Comparison of ENCODE assay signal across 10 cellular contexts in genomic region chr1:243288062-243288461, GRCh38. TPM values are rescaled to one million over a fixed set of nuclear protein-coding genes. Genes with fewer than 3 reads are reported as not detected.
DNase-seq lines count a peak whose midpoint lies in the region; TF ChIP-seq lines count a peak whose summit lies in the region.
"Had no signal": no experiment of that assay in that cellular context is flagged by ENCODE, and none has a peak within 500 bp of the region (broad histone marks: within the 10 kb centered on the region; RNA-seq: fewer than 3 reads in every experiment).

No MANE protein-coding gene starts in this region.

- peaks cover 16% of the 10 kb centered on the region for H3K4me1 ChIP-seq in PC-9 (replicated peaks; ENCODE audit: insufficient read depth)

- H3K27me3 ChIP-seq in PC-9 (ENCODE audit: insufficient read depth, low read depth), result no peaks in the 10 kb centered on the region
- H3K27me3 ChIP-seq: cardiac muscle cell had no signal

- POLR2A ChIA-PET in activated CD4-positive, alpha-beta T cell treated with anti-CD3 and anti-CD28 coated beads, Interleukin-2, amount 10 ng/mL, durations not matched to agents 7 days and 5 days (lab: Charles Lee), result interaction anchor here (0.6 kb wide), 1 partner anchor 9 kb away, joined by 3 read pairs; no protein-coding TSS in a partner anchor
- POLR2A ChIA-PET in PC-9 (lab: Charles Lee; ENCODE audit: unreplicated experiment), result no interaction called here

- H3K36me3 ChIP-seq in PC-9 (ENCODE audit: low read depth), result peaks cover 9% of the 10 kb centered on the region

- H3K27ac ChIP-seq in PC-9 (peak overlapping the region; percentile 60), skin epidermis (peak overlapping the region in 16 of 21 experiments; percentile 4 to 83 (median 40))
- H3K27ac ChIP-seq: cardiac muscle cell, left ventricle myocardium inferior had no signal

- no peaks in the 10 kb centered on the region for H3K9me2 ChIP-seq in PC-9 (ENCODE audit: insufficient read depth)

- intact Hi-C loops in PC-9 (cut with micrococcal nuclease; ENCODE audit: unreplicated experiment), result no loop called here
- intact Hi-C loops in dendritic cell treated with granulocyte-macrophage colony-stimulating factor and Interleukin-4, amounts not matched to agents 40 ng/mL and 50 ng/mL, for 4 days (cut with micrococcal nuclease), result loop anchor here (5.0 kb wide), 1 partner anchor 34 kb away; no protein-coding TSS in a partner anchor

- TF ChIP-seq CTCF in PC-9 (conservative IDR thresholded peaks at IDR 0.05), result no peak

- no peaks in the 10 kb centered on the region for H3F3A ChIP-seq in PC-9 (ENCODE audit: insufficient read depth, low read depth)

- BruUV-seq in PC-9 (replicated peaks; lab: Mats Ljungman, UMichigan), result no TSS peak

- H3K79me2 ChIP-seq in PC-9 (ENCODE audit: low read depth), result no peaks in the 10 kb centered on the region

- H3K4me2 ChIP-seq in PC-9, result peak overlapping the region; percentile 14; the same call in 1 of the 2 replicates

- no peaks in the 10 kb centered on the region for H3K27me3 Mint-ChIP-seq in activated CD4-positive, alpha-beta T cell treated with anti-CD3 and anti-CD28 coated beads, Interleukin-2, amount 10 ng/mL, durations not matched to agents 7 days and 5 days
- no peaks in the 10 kb centered on the region for H3K27me3 Mint-ChIP-seq in dendritic cell treated with granulocyte-macrophage colony-stimulating factor and Interleukin-4, amounts not matched to agents 40 ng/mL and 50 ng/mL, for 4 days

- DNase-seq in activated CD4-positive, alpha-beta T cell treated with anti-CD3 and anti-CD28 coated beads, Interleukin-2, amount 10 ng/mL, durations not matched to agents 7 days and 5 days, result no peak
- DNase-seq in activated CD4-positive, alpha-beta T cell treated with anti-CD3 and anti-CD28 coated beads, Interleukin-2, amount 50 U/mL, for 1 hour, result no peak
- no peak for DNase-seq in PC-9
- no peak for DNase-seq in H4 (ENCODE audit: low spot score)
- no peak for DNase-seq in mesenteric fat pad (ENCODE audit: low spot score)
- DNase-seq in medulla oblongata (ENCODE audit: extremely low spot score), result no peak
- DNase-seq: left ventricle myocardium inferior had no signal

- H3K4me1 Mint-ChIP-seq in activated CD4-positive, alpha-beta T cell treated with anti-CD3 and anti-CD28 coated beads, Interleukin-2, amount 10 ng/mL, durations not matched to agents 7 days and 5 days, result peaks cover 30% of the 10 kb centered on the region
- H3K4me1 Mint-ChIP-seq in dendritic cell treated with granulocyte-macrophage colony-stimulating factor and Interleukin-4, amounts not matched to agents 40 ng/mL and 50 ng/mL, for 4 days (ENCODE audit: low read depth), result peaks cover 52% of the 10 kb centered on the region

- H3K9me3 Mint-ChIP-seq in activated CD4-positive, alpha-beta T cell treated with anti-CD3 and anti-CD28 coated beads, Interleukin-2, amount 10 ng/mL, durations not matched to agents 7 days and 5 days, result peaks cover 5% of the 10 kb centered on the region
- H3K9me3 Mint-ChIP-seq in dendritic cell treated with granulocyte-macrophage colony-stimulating factor and Interleukin-4, amounts not matched to agents 40 ng/mL and 50 ng/mL, for 4 days, result peaks cover 2% of the 10 kb centered on the region

- H2AFZ ChIP-seq in PC-9, result no peak overlapping the region

- H4K20me1 ChIP-seq in PC-9 (ENCODE audit: insufficient read depth), result no peaks in the 10 kb centered on the region

- CTCF ChIA-PET in activated CD4-positive, alpha-beta T cell treated with anti-CD3 and anti-CD28 coated beads, Interleukin-2, amount 10 ng/mL, durations not matched to agents 7 days and 5 days (lab: Charles Lee), result no interaction called here
- CTCF ChIA-PET in PC-9 (lab: Charles Lee), result no interaction called here

- H3K27ac Mint-ChIP-seq in activated CD4-positive, alpha-beta T cell treated with anti-CD3 and anti-CD28 coated beads, Interleukin-2, amount 10 ng/mL, durations not matched to agents 7 days and 5 days, result peak overlapping the region; percentile 52
- peak overlapping the region; percentile 99 for H3K27ac Mint-ChIP-seq in dendritic cell treated with granulocyte-macrophage colony-stimulating factor and Interleukin-4, amounts not matched to agents 40 ng/mL and 50 ng/mL, for 4 days

- no peaks in the 10 kb centered on the region; the same call in 1 of the 2 replicates for H3K9me3 ChIP-seq in PC-9 (ENCODE audit: insufficient read depth, low read depth)

- no peak overlapping the region for H3K4me3 Mint-ChIP-seq in activated CD4-positive, alpha-beta T cell treated with anti-CD3 and anti-CD28 coated beads, Interleukin-2, amount 10 ng/mL, durations not matched to agents 7 days and 5 days
- H3K4me3 Mint-ChIP-seq in dendritic cell treated with granulocyte-macrophage colony-stimulating factor and Interleukin-4, amounts not matched to agents 40 ng/mL and 50 ng/mL, for 4 days, result peak overlapping the region; percentile 24

- H3K36me3 Mint-ChIP-seq in activated CD4-positive, alpha-beta T cell treated with anti-CD3 and anti-CD28 coated beads, Interleukin-2, amount 10 ng/mL, durations not matched to agents 7 days and 5 days (ENCODE audit: low read depth), result peaks cover 48% of the 10 kb centered on the region
- H3K36me3 Mint-ChIP-seq in dendritic cell treated with granulocyte-macrophage colony-stimulating factor and Interleukin-4, amounts not matched to agents 40 ng/mL and 50 ng/mL, for 4 days (ENCODE audit: low read depth), result peaks cover 50% of the 10 kb centered on the region

- no peak overlapping the region for H3K4me3 ChIP-seq in PC-9
- H3K4me3 ChIP-seq in skin epidermis, result no peak overlapping the region
- H3K4me3 ChIP-seq: cardiac muscle cell, left ventricle myocardium inferior had no signal

RNA-seq across cellular contexts. Expression of gene SDCCAG8, which starts 32.2 kb away (rescaled TPM):
- 10 to 100 TPM; 23.8 to 26.4 TPM for total RNA-seq in activated CD4-positive, alpha-beta T cell treated with anti-CD3 and anti-CD28 coated beads, Interleukin-2, amount 10 ng/mL, durations not matched to agents 7 days and 5 days
- total RNA-seq in PC-9 (2021) (20.7 and 22.7 TPM in 2 replicates), mesenteric fat pad (41.7 TPM)
- total RNA-seq in H4 (2014; rRNA removed; shearing (Covaris generic)), result 7.7 and 7.9 TPM in 2 replicates

RNA-seq across cellular contexts. Expression of gene CEP170, which starts 33.0 kb away (rescaled TPM):
- total RNA-seq in activated CD4-positive, alpha-beta T cell treated with anti-CD3 and anti-CD28 coated beads, Interleukin-2, amount 10 ng/mL, durations not matched to agents 7 days and 5 days, result 10 to 100 TPM; 32.1 to 39.8 TPM
- 40.8 and 44.6 TPM in 2 replicates for total RNA-seq in PC-9 (2021)
- 21.5 and 28.3 TPM in 2 replicates for total RNA-seq in H4 (2014; rRNA removed; shearing (Covaris generic))
- total RNA-seq in mesenteric fat pad, result 68.8 TPM
